ENCODE assay signal across 23 cellular contexts in the genomic region with DNA sequence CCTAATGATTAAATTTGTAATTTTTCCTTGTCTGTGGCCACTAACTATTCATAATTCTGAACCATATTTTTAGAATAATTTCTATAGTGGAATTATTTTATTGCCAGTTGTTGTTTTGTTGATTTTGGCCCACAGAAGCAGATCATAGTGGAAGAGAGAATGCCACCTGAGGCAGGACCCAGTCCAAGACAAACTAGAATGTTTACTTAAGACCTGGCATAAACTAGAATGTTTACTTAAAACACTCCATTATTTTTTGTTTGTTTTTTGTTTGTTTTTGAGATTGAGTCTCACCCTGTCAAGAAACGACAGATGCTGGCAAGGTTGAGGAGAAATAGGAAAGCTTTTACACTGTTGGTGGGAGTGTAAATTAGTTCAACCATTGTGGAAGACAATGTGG.
A peak's percentile ranks its signal among the peaks of the same experiment; 100 is the strongest.
DNase-seq lines count a peak whose midpoint lies in the region; ATAC-seq, FAIRE-seq and TF ChIP-seq lines count a peak whose summit lies in the region.
"Had no signal": no experiment of that assay in that cellular context is flagged by ENCODE, and none has a peak within 500 bp of the region (broad histone marks: within the 10 kb centered on the region; RNA-seq: fewer than 3 reads in every experiment).

No MANE protein-coding gene starts in this region.

- ATAC-seq in left lung (no peak), GM18517 (IDR thresholded peaks at IDR 0.05; ENCODE audit: unreplicated experiment) (no peak)
- ATAC-seq: K562, Panc1 had no signal

- no peak for DNase-seq in GM19239 (ENCODE audit: insufficient read length, low spot score)
- peak; percentile 56 for DNase-seq in NCI-H345 (lab: John Stamatoyannopoulos, UW)
- no peak for DNase-seq in left lung
- no peak for DNase-seq in pons (ENCODE audit: low spot score)
- no peak for DNase-seq in activated CD4-positive, alpha-beta T cell treated with anti-CD3 and anti-CD28 coated beads for 48 hours
- DNase-seq: C1 segment of cervical spinal cord; Caco-2; CD4-positive, alpha-beta memory T cell; DMS79 treated with DMSO at 0.1 percent for 48 hours; GF-D8; MG63; NCI-H1436; NCI-H187; NCI-H510A; NCI-H774; SHP77; T-helper 1 cell had no signal

- H3K27me3 ChIP-seq in left lung, result no peaks in the 10 kb centered on the region
- H3K27me3 ChIP-seq: MG63 had no signal

- TF ChIP-seq CTCF in 22Rv1 (IDR thresholded peaks at IDR 0.05), result no peak
- TF ChIP-seq CTCF in left lung (IDR thresholded peaks at IDR 0.05), result no peak

- intact Hi-C loops in left lung (cut with DNase I), result no loop called here

- peaks cover 4 to 6% of the 10 kb centered on the region in 2 donors for H3K4me1 ChIP-seq in left lung
- H3K4me1 ChIP-seq: Caco-2 had no signal

- H3K4me3 ChIP-seq in left lung, result no peak overlapping the region
- H3K4me3 ChIP-seq: K562, MG63 had no signal

- H3K36me3 ChIP-seq in left lung, result no peaks in the 10 kb centered on the region
- H3K36me3 ChIP-seq: MG63 had no signal

- peak overlapping the region; percentile 40; the same call in 1 of the 2 replicates for H3K27ac ChIP-seq in 22Rv1
- peak overlapping the region; percentile 3 to 59 for H3K27ac ChIP-seq in left lung
- H3K27ac ChIP-seq: RWPE1 had no signal

- FAIRE-seq in GM19239 (lab: Jason Lieb, UNC), result peak; percentile 55
- FAIRE-seq: H54, K562 had no signal

- H3K9me3 ChIP-seq in left lung, result no peaks in the 10 kb centered on the region
- H3K9me3 ChIP-seq: Caco-2, MG63 had no signal
